In genomic region chr17:77948690-77949114, GRCh38 we compare ENCODE assay signal across 10 cellular contexts. TPM values are rescaled to one million over a fixed set of nuclear protein-coding genes. Genes with fewer than 3 reads are reported as not detected.
DNase-seq lines count a peak whose midpoint lies in the region; ATAC-seq and TF ChIP-seq lines count a peak whose summit lies in the region.
"Had no signal": no experiment of that assay in that cellular context is flagged by ENCODE, and none has a peak within 500 bp of the region (broad histone marks: within the 10 kb centered on the region; RNA-seq: fewer than 3 reads in every experiment).

No MANE protein-coding gene starts in this region.

- ATAC-seq in lower lobe of right lung = peak; percentile 48 to 65
- no peak for ATAC-seq in HG03135 (IDR thresholded peaks at IDR 0.05; ENCODE audit: unreplicated experiment)
- ATAC-seq in stimulated activated naive B cell treated with anti-CD40 and anti-IgM and Interleukin-4, amounts not matched to agents 10 μg/mL and 1 μg/mL and 100 μg/mL, for 72 hours (replicated peaks) = no peak

- H3K27ac Mint-ChIP-seq in stimulated activated naive B cell treated with anti-CD40 and anti-IgM and Interleukin-4, amounts not matched to agents 10 μg/mL and 1 μg/mL and 100 μg/mL, for 72 hours = no peak overlapping the region
- no peak overlapping the region for H3K27ac Mint-ChIP-seq in progenitor cell of endocrine pancreas

- H3K27ac ChIP-seq in lower lobe of right lung = no peak overlapping the region
- H3K27ac ChIP-seq: skin epidermis had no signal

- TF ChIP-seq CTCF in BE2C (IDR thresholded peaks at IDR 0.05; ENCODE audit: low read depth, low read length) (no peak), choroid plexus epithelial cell (conservative IDR thresholded peaks at IDR 0.05; ENCODE audit: low read depth, low read length) (no peak), lower lobe of right lung (IDR thresholded peaks at IDR 0.05) (no peak), progenitor cell of endocrine pancreas (IDR thresholded peaks at IDR 0.05; ENCODE audit: unreplicated experiment) (no peak)

- peaks cover 4 to 5% of the 10 kb centered on the region in 2 donors for H3K9me3 Mint-ChIP-seq in stimulated activated naive B cell treated with anti-CD40 and anti-IgM and Interleukin-4, amounts not matched to agents 10 μg/mL and 1 μg/mL and 100 μg/mL, for 72 hours
- no peaks in the 10 kb centered on the region for H3K9me3 Mint-ChIP-seq in progenitor cell of endocrine pancreas (ENCODE audit: low read depth)

- H3K4me1 Mint-ChIP-seq in stimulated activated naive B cell treated with anti-CD40 and anti-IgM and Interleukin-4, amounts not matched to agents 10 μg/mL and 1 μg/mL and 100 μg/mL, for 72 hours = peaks cover 0 to 2% of the 10 kb centered on the region in 2 donors
- H3K4me1 Mint-ChIP-seq in progenitor cell of endocrine pancreas (ENCODE audit: low read depth) = peaks cover 16% of the 10 kb centered on the region

- DNase-seq in BE2C (peak; percentile 54), M059J (ENCODE audit: low read depth) (peak; percentile 56), choroid plexus epithelial cell (ENCODE audit: low read depth) (peak; percentile 61), lower lobe of right lung (no peak), CD1c-positive myeloid dendritic cell (ENCODE audit: extremely low spot score) (no peak), progenitor cell of endocrine pancreas (ENCODE audit: low spot score, unreplicated experiment) (no peak)
- DNase-seq in stimulated activated naive B cell treated with anti-CD40 and anti-IgM and Interleukin-4, amounts not matched to agents 10 μg/mL and 1 μg/mL and 100 μg/mL, for 72 hours = no peak
- DNase-seq: NCI-H2029 had no signal

- H3K27me3 Mint-ChIP-seq in stimulated activated naive B cell treated with anti-CD40 and anti-IgM and Interleukin-4, amounts not matched to agents 10 μg/mL and 1 μg/mL and 100 μg/mL, for 72 hours = peaks cover 77 to 88% of the 10 kb centered on the region in 2 donors
- peaks cover 16% of the 10 kb centered on the region for H3K27me3 Mint-ChIP-seq in progenitor cell of endocrine pancreas

- H3K4me3 ChIP-seq in BE2C (ENCODE audit: low read depth, low read length) (no peak overlapping the region), choroid plexus epithelial cell (ENCODE audit: low read depth, low read length) (no peak overlapping the region), lower lobe of right lung (no peak overlapping the region)
- H3K4me3 ChIP-seq: skin epidermis had no signal

- H3K27me3 ChIP-seq in BE2C = no peaks in the 10 kb centered on the region
- no peaks in the 10 kb centered on the region for H3K27me3 ChIP-seq in lower lobe of right lung (ENCODE audit: low read depth)

- H3K4me1 ChIP-seq in BE2C = no peaks in the 10 kb centered on the region
- peaks cover 5% of the 10 kb centered on the region for H3K4me1 ChIP-seq in lower lobe of right lung

- intact Hi-C loops in lower lobe of right lung (cut with DNase I) = no loop called here

- H3K36me3 Mint-ChIP-seq in stimulated activated naive B cell treated with anti-CD40 and anti-IgM and Interleukin-4, amounts not matched to agents 10 μg/mL and 1 μg/mL and 100 μg/mL, for 72 hours = peaks cover 0 to 2% of the 10 kb centered on the region in 2 donors
- H3K36me3 Mint-ChIP-seq in progenitor cell of endocrine pancreas (ENCODE audit: insufficient read depth) = no peaks in the 10 kb centered on the region

- no peak overlapping the region for H3K4me3 Mint-ChIP-seq in stimulated activated naive B cell treated with anti-CD40 and anti-IgM and Interleukin-4, amounts not matched to agents 10 μg/mL and 1 μg/mL and 100 μg/mL, for 72 hours
- H3K4me3 Mint-ChIP-seq in progenitor cell of endocrine pancreas (ENCODE audit: low read depth) = no peak overlapping the region

- no peaks in the 10 kb centered on the region for H3K9me3 ChIP-seq in BE2C
- no peaks in the 10 kb centered on the region for H3K9me3 ChIP-seq in lower lobe of right lung

- H3K36me3 ChIP-seq in BE2C (no peaks in the 10 kb centered on the region), lower lobe of right lung (no peaks in the 10 kb centered on the region)

RNA-seq across cellular contexts. Expression of gene TNRC6C, which starts 9.8 kb away (rescaled TPM):
- 8.1 TPM for polyA plus RNA-seq in BE2C (2012; ENCODE audit: insufficient read depth, insufficient read length, low read depth)
- total RNA-seq in M059J (2014; rRNA removed; shearing (Covaris generic)) = 2.8 and 3.2 TPM in 2 replicates
- 22.4 TPM for total RNA-seq in lower lobe of right lung
- 37.4 and 38.3 TPM in 2 replicates for total RNA-seq in progenitor cell of endocrine pancreas

Comparison
In these comparisons a context has a peak if more than half of its experiments do, and no peak if none do; other contexts are left out.
1. DNase-seq: peak in BE2C (single experiment), M059J (single experiment) and choroid plexus epithelial cell (single experiment); none in lower lobe of right lung (single experiment), CD1c-positive myeloid dendritic cell (single experiment), stimulated activated naive B cell treated with anti-CD40 and anti-IgM and Interleukin-4, amounts not matched to agents 10 μg/mL and 1 μg/mL and 100 μg/mL, for 72 hours (single experiment) and progenitor cell of endocrine pancreas (single experiment).
2. ATAC-seq: peak in lower lobe of right lung (2 of 2); none in HG03135 (single experiment) and stimulated activated naive B cell treated with anti-CD40 and anti-IgM and Interleukin-4, amounts not matched to agents 10 μg/mL and 1 μg/mL and 100 μg/mL, for 72 hours (0 of 2).